21 cellular contexts compared by ENCODE assay signal in the genomic region with DNA sequence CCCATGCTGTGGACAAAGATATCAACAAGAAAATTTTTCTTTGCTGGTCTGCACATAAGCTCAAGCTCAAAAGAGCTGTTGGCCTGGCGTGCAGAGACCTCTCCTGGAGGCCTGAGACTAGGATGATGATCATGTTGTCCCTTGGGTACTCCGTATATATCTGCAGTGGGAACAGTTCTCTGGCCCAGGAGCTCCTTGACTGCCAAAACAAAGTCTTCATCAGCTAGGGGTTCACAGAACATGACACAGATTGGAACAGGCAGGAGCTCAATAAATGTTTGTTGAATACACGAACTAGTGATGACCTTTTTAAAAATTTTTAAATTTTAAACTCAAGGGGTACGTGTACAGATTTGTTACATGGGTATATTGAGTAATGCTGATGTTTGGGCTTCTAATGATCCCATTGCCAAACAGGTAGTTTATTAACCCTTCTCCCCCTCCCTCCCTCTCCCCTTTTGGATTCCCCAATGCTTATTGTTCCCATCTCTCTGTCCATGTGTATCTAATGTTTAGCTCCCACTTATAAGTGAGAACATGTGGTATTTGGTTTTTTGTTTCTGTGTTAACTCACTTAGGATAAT.
"Had no signal": no experiment of that assay in that cellular context is flagged by ENCODE, and none has a peak within 500 bp of the region (broad histone marks: within the 10 kb centered on the region; RNA-seq: fewer than 3 reads in every experiment).

No MANE protein-coding gene starts in this region.

- H3K27ac Mint-ChIP-seq: activated CD4-positive, alpha-beta memory T cell treated with anti-CD3 and anti-CD28 coated beads, Interleukin-2, amount 10 ng/mL, durations not matched to agents 7 days and 5 days; activated CD8-positive, alpha-beta memory T cell treated with anti-CD3 and anti-CD28 coated beads, Interleukin-2, amount 10 ng/mL, durations not matched to agents 7 days and 5 days; T-helper 1 cell treated with Interleukin-12 subunit alpha and Interleukin-12 subunit beta and Interleukin-4 antibody, amounts not matched to agents 30 μg/mL and 1 μg/mL, for 36 hours; T-helper 2 cell treated with Interferon-gamma antibody and Interleukin-4, amounts not matched to agents 5 μg/mL and 100 μg/mL, for 36 hours; WTC11 had no signal

- H3K27me3 Mint-ChIP-seq: activated naive CD8-positive, alpha-beta T cell treated with anti-CD3 and anti-CD28 coated beads for 36 hours had no signal

- H3K4me1 Mint-ChIP-seq: activated CD4-positive, alpha-beta memory T cell treated with anti-CD3 and anti-CD28 coated beads, Interleukin-2, amount 10 ng/mL, durations not matched to agents 7 days and 5 days; activated CD8-positive, alpha-beta memory T cell treated with anti-CD3 and anti-CD28 coated beads, Interleukin-2, amount 10 ng/mL, durations not matched to agents 7 days and 5 days; WTC11 had no signal

- DNase-seq: activated CD4-positive, alpha-beta memory T cell treated with anti-CD3 and anti-CD28 coated beads, Interleukin-2, amount 10 ng/mL, durations not matched to agents 7 days and 5 days; activated CD4-positive, alpha-beta T cell treated with anti-CD3 and anti-CD28 coated beads for 4 hours; activated CD4-positive, alpha-beta T cell treated with anti-CD3 and anti-CD28 coated beads, Interleukin-2, amount 50 U/mL, for 1 hour; activated CD8-positive, alpha-beta memory T cell treated with anti-CD3 and anti-CD28 coated beads, Interleukin-2, amount 10 ng/mL, durations not matched to agents 7 days and 5 days; activated CD8-positive, alpha-beta memory T cell treated with anti-CD3 and anti-CD28 coated beads, Interleukin-2, amount 50 U/mL, for 48 hours; activated effector memory CD4-positive, alpha-beta T cell treated with anti-CD3 and anti-CD28 coated beads, Interleukin-2, amount 50 U/mL, for 16 hours; activated naive CD4-positive, alpha-beta T cell; activated naive CD4-positive, alpha-beta T cell treated with anti-CD3 and anti-CD28 coated beads, Interleukin-2, amount 50 U/mL, for 16 hours; activated naive CD8-positive, alpha-beta T cell treated with anti-CD3 and anti-CD28 coated beads for 36 hours; activated T-cell treated with anti-CD3 and anti-CD28 coated beads, Interleukin-2, amount 50 U/mL, for 48 hours; aorta; central memory CD4-positive, alpha-beta T cell; NCI-H1105; NCI-H187 treated with DMSO at 0.1 percent for 48 hours; SHP77 had no signal

- H3K4me3 ChIP-seq: SJCRH30, SK-N-MC had no signal

- H3K4me3 Mint-ChIP-seq: activated CD4-positive, alpha-beta memory T cell treated with anti-CD3 and anti-CD28 coated beads, Interleukin-2, amount 10 ng/mL, durations not matched to agents 7 days and 5 days; activated CD8-positive, alpha-beta memory T cell treated with anti-CD3 and anti-CD28 coated beads, Interleukin-2, amount 10 ng/mL, durations not matched to agents 7 days and 5 days; activated naive CD8-positive, alpha-beta T cell treated with anti-CD3 and anti-CD28 coated beads for 36 hours; T-helper 1 cell treated with Interleukin-12 subunit alpha and Interleukin-12 subunit beta and Interleukin-4 antibody, amounts not matched to agents 30 μg/mL and 1 μg/mL, for 36 hours; T-helper 2 cell treated with Interferon-gamma antibody and Interleukin-4, amounts not matched to agents 5 μg/mL and 100 μg/mL, for 36 hours; WTC11 had no signal

- H3K9me3 ChIP-seq: SJCRH30 had no signal

- H3K36me3 ChIP-seq: brain microvascular endothelial cell, SJCRH30 had no signal

- H3K4me1 ChIP-seq: SJCRH30 had no signal

- H3K27ac ChIP-seq: brain microvascular endothelial cell, SJCRH30, SK-N-MC had no signal

- H3K27me3 ChIP-seq: brain microvascular endothelial cell, SJCRH30 had no signal
